ENCODE assay signal across 3 cellular contexts in genomic region chr2:32258242-32258641, GRCh38.
TF ChIP-seq lines count a peak whose summit lies in the region.

No MANE protein-coding gene starts in this region.

TF ChIP-seq in SK-N-SH, 30 proteins besides CTCF, POLR2A, EP300 and RAD21:
- no peak for TF ChIP-seq MXI1 (IDR thresholded peaks at IDR 0.05; ENCODE audit: low read depth, low read length)
- no peak for TF ChIP-seq NFIC (IDR thresholded peaks at IDR 0.05; ENCODE audit: borderline replicate concordance)
- no peak for TF ChIP-seq ZBTB33 (IDR thresholded peaks at IDR 0.05; ENCODE audit: borderline replicate concordance, low read depth)
- TF ChIP-seq NRF1 (IDR thresholded peaks at IDR 0.05; ENCODE audit: low read depth, low read length): no peak
- TF ChIP-seq EZH2phosphoT487 (IDR thresholded peaks at IDR 0.05; ENCODE audit: borderline replicate concordance, low read depth): no peak
- TF ChIP-seq MEF2A (IDR thresholded peaks at IDR 0.05; ENCODE audit: borderline replicate concordance, low read depth): no peak
- TF ChIP-seq PBX3 (IDR thresholded peaks at IDR 0.05): no peak
- TF ChIP-seq FOXM1 (IDR thresholded peaks at IDR 0.05; ENCODE audit: low read depth): no peak
- TF ChIP-seq RFX5 (IDR thresholded peaks at IDR 0.05; ENCODE audit: low read length): no peak
- no peak for TF ChIP-seq YY1 (IDR thresholded peaks at IDR 0.05; ENCODE audit: low read depth)
- TF ChIP-seq TEAD4 (IDR thresholded peaks at IDR 0.05; ENCODE audit: borderline replicate concordance, insufficient read depth): no peak
- no peak for TF ChIP-seq ELF1 (IDR thresholded peaks at IDR 0.05)

TF ChIP-seq in SK-N-SH treated with all-trans-retinoic acid at 6 μM for 48 hours, 23 proteins besides CTCF, POLR2A, EP300 and RAD21:
- no peak for TF ChIP-seq TCF4 (CRISPR knock-in tag; IDR thresholded peaks at IDR 0.05; ENCODE audit: borderline replicate concordance)
- TF ChIP-seq TOX (CRISPR knock-in tag; IDR thresholded peaks at IDR 0.05; ENCODE audit: borderline replicate concordance): no peak
- no peak for TF ChIP-seq BACH2 (CRISPR knock-in tag; IDR thresholded peaks at IDR 0.05; ENCODE audit: borderline replicate concordance)
- TF ChIP-seq CREB5 (CRISPR knock-in tag; IDR thresholded peaks at IDR 0.05; ENCODE audit: low read depth): no peak
- TF ChIP-seq PPARA (CRISPR knock-in tag; IDR thresholded peaks at IDR 0.05; ENCODE audit: borderline replicate concordance): no peak
- no peak for TF ChIP-seq CSDC2 (CRISPR knock-in tag; IDR thresholded peaks at IDR 0.05)
- no peak for TF ChIP-seq ZNF70 (CRISPR knock-in tag; IDR thresholded peaks at IDR 0.05)
- TF ChIP-seq POU6F1 (CRISPR knock-in tag; IDR thresholded peaks at IDR 0.05; ENCODE audit: borderline replicate concordance, low read depth): no peak
- TF ChIP-seq PATZ1 (CRISPR knock-in tag; IDR thresholded peaks at IDR 0.05; ENCODE audit: borderline replicate concordance): no peak
- TF ChIP-seq ZFP30 (CRISPR knock-in tag; IDR thresholded peaks at IDR 0.05): no peak
- no peak for TF ChIP-seq ZNF565 (CRISPR knock-in tag; conservative IDR thresholded peaks at IDR 0.05; ENCODE audit: low read depth)
- TF ChIP-seq OSR1 (CRISPR knock-in tag; IDR thresholded peaks at IDR 0.05): no peak
- TF ChIP-seq ISL1 (CRISPR knock-in tag; IDR thresholded peaks at IDR 0.05): no peak
- no peak for TF ChIP-seq TSHZ2 (CRISPR knock-in tag; IDR thresholded peaks at IDR 0.05)
- TF ChIP-seq RARB (CRISPR knock-in tag; IDR thresholded peaks at IDR 0.05): no peak
- no peak for TF ChIP-seq ARNTL (CRISPR knock-in tag; IDR thresholded peaks at IDR 0.05; ENCODE audit: borderline replicate concordance, low read depth)
- TF ChIP-seq ZNF8 (CRISPR knock-in tag; IDR thresholded peaks at IDR 0.05): no peak
- no peak for TF ChIP-seq ESRRG (CRISPR knock-in tag; IDR thresholded peaks at IDR 0.05)
- no peak for TF ChIP-seq SNAI2 (CRISPR knock-in tag; IDR thresholded peaks at IDR 0.05)

TF ChIP-seq in H1, 55 proteins besides CTCF, POLR2A, EP300 and RAD21:
- TF ChIP-seq SIRT6 (IDR thresholded peaks at IDR 0.05; ENCODE audit: low read length) (no peak), NRF1 (IDR thresholded peaks at IDR 0.05; ENCODE audit: low read depth, low read length) (no peak), SRF (IDR thresholded peaks at IDR 0.05; ENCODE audit: low read depth, low read length) (no peak), JUND (IDR thresholded peaks at IDR 0.05; ENCODE audit: low read length) (no peak), CHD1 (IDR thresholded peaks at IDR 0.05; ENCODE audit: low read depth, low read length) (no peak), GABPA (IDR thresholded peaks at IDR 0.05; ENCODE audit: borderline replicate concordance, insufficient read depth, low read length) (no peak), USF2 (IDR thresholded peaks at IDR 0.05; ENCODE audit: low read length) (no peak), MAX (IDR thresholded peaks at IDR 0.05) (no peak), PHF8 (conservative IDR thresholded peaks at IDR 0.05; ENCODE audit: low read depth, low read length) (no peak), NANOG (IDR thresholded peaks at IDR 0.05; ENCODE audit: insufficient read depth, low read depth, low read length, poor library complexity, severe bottlenecking) (no peak), YY1 (IDR thresholded peaks at IDR 0.05; ENCODE audit: low read depth, low read length) (no peak), POU5F1 (IDR thresholded peaks at IDR 0.05; ENCODE audit: low read depth, low read length) (no peak), TAF1 (IDR thresholded peaks at IDR 0.05; ENCODE audit: low read depth, low read length) (no peak), TAF7 (optimal IDR thresholded peaks at IDR 0.05; ENCODE audit: borderline replicate concordance, low read depth, low read length) (no peak), SUZ12 (IDR thresholded peaks at IDR 0.05; ENCODE audit: low read length) (no peak), BACH1 (IDR thresholded peaks at IDR 0.05; ENCODE audit: low read length) (no peak), SIN3A (conservative IDR thresholded peaks at IDR 0.05 in 1 of 2, IDR thresholded peaks at IDR 0.05 in 1 of 2; ENCODE audit: low read depth in 1 of 2, low read length in 2 of 2) (no peak)
TF ChIP-seq in H1: peak in this region for 0.
